ENCODE assay signal across 8 cellular contexts in the genomic region with DNA sequence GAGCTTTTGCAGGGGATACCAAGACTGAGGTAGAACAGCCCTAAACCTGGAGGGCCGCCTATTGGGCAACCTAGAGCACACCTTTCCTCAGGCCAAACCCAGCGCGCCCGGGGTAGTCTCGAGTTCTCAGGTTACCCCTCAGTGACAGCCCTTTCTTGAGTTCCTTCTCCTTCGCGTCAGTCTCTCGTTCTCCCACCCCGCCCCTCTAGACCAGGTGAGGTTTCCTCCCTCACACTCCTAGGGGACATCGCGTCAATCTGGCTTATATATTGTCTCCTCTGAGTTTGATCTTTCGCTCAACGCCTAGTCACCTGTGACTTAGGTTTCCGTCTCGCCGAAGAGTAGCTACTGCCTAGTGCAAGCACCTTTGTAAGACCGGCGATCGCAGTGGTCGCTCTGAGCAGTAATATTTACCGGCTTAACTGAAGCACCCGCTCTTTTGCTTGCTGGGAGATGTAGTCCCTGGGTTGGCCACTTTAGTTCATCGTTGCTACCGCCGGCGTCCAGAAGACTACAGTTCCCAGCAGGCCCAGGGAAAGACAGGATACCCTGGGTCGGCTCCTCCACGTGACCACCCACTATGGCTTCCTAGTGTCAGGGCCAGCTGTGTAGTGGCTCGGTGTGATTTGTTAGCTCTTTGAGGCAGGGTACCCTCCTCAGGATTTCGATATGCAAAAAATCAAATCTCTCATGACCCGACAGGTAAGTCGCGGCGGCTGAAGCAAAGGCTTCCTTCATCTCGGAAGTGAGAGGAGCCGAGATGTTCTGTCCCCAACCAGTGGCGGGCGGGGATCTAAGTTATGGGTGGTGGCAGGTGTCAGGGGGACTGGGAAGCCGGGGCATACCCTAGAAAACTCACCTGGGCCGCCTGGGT. TPM values are rescaled to one million over a fixed set of nuclear protein-coding genes. Genes with fewer than 3 reads are reported as not detected.
DNase-seq lines count a peak whose midpoint lies in the region; ATAC-seq and TF ChIP-seq lines count a peak whose summit lies in the region.

A gene with protein sequence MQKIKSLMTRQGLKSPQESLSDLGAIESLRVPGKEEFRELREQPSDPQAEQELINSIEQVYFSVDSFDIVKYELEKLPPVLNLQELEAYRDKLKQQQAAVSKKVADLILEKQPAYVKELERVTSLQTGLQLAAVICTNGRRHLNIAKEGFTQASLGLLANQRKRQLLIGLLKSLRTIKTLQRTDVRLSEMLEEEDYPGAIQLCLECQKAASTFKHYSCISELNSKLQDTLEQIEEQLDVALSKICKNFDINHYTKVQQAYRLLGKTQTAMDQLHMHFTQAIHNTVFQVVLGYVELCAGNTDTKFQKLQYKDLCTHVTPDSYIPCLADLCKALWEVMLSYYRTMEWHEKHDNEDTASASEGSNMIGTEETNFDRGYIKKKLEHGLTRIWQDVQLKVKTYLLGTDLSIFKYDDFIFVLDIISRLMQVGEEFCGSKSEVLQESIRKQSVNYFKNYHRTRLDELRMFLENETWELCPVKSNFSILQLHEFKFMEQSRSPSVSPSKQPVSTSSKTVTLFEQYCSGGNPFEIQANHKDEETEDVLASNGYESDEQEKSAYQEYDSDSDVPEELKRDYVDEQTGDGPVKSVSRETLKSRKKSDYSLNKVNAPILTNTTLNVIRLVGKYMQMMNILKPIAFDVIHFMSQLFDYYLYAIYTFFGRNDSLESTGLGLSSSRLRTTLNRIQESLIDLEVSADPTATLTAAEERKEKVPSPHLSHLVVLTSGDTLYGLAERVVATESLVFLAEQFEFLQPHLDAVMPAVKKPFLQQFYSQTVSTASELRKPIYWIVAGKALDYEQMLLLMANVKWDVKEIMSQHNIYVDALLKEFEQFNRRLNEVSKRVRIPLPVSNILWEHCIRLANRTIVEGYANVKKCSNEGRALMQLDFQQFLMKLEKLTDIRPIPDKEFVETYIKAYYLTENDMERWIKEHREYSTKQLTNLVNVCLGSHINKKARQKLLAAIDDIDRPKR (plus strand): TSS at position 568 of the 874 bp plus-strand sequence. CDS start 102 bp downstream, at position 670.

- peak within 1 kb of the TSS; percentile 85 to 96 (median 95) for H3K4me2 ChIP-seq in BLaER1 treated with 17β-estradiol and CSF1 and Interleukin-3, amounts not matched to agents 10 nM and 100 nM

- peaks cover 12 to 29% (median 21%) of the 10 kb centered on the region in 10 experiments for H3K4me1 ChIP-seq in BLaER1 treated with 17β-estradiol and CSF1 and Interleukin-3, amounts not matched to agents 10 nM and 100 nM
- peaks cover 0 to 33% of the 10 kb centered on the region in 2 donors for H3K4me1 ChIP-seq in left lung

- intact Hi-C loops in left lung (cut with DNase I), result no loop called here

- TF ChIP-seq CTCF in left lung (IDR thresholded peaks at IDR 0.05), result peak in 1 of 2 donors; percentile 17

- peaks cover 0 to 26% (median 3%) of the 10 kb centered on the region in 11 experiments; a peak in 7 of 22 replicates for H4K20me1 ChIP-seq in BLaER1 treated with 17β-estradiol and CSF1 and Interleukin-3, amounts not matched to agents 10 nM and 100 nM

- ATAC-seq in GM19372 (IDR thresholded peaks at IDR 0.05; ENCODE audit: low read depth, unreplicated experiment) (peak; percentile 97), HG03558 (IDR thresholded peaks at IDR 0.05; ENCODE audit: extremely low read depth, unreplicated experiment) (peak; percentile 100), left lung (peak; percentile 99)

- H3K36me3 ChIP-seq in BLaER1 treated with 17β-estradiol and CSF1 and Interleukin-3, amounts not matched to agents 10 nM and 100 nM, result no peaks in the 10 kb centered on the region
- H3K36me3 ChIP-seq in left lung, result no peaks in the 10 kb centered on the region

- H3K9me3 ChIP-seq in BLaER1 treated with 17β-estradiol and CSF1 and Interleukin-3, amounts not matched to agents 10 nM and 100 nM (replicated peaks in 1 of 11), result no peaks in the 10 kb centered on the region
- no peaks in the 10 kb centered on the region for H3K9me3 ChIP-seq in left lung

- peak; percentile 98 for DNase-seq in NCI-H748 treated with DMSO at 0.1 percent for 48 hours (lab: John Stamatoyannopoulos, UW)
- DNase-seq in activated CD4-positive, alpha-beta T cell treated with anti-CD3 and anti-CD28 coated beads, Interleukin-2, amount 50 U/mL, for 24 hours (ENCODE audit: low read depth in 1 of 2, low spot score in 1 of 2), result peak; percentile 68 to 93
- peak; percentile 98 for DNase-seq in dermis blood vessel endothelial cell
- peak; percentile 91 to 96 for DNase-seq in left lung
- DNase-seq in stimulated activated CD4-positive, alpha-beta T cell treated with anti-CD3 and anti-CD28 coated beads, Interleukin-2, amount 100 ng/mL, for 48 hours, result peak; percentile 77 to 78

- H3K4me3 ChIP-seq in BLaER1 treated with 17β-estradiol and CSF1 and Interleukin-3, amounts not matched to agents 10 nM and 100 nM, result peak within 1 kb of the TSS; percentile 73 to 97 (median 86)
- peak within 1 kb of the TSS; percentile 79 to 87 for H3K4me3 ChIP-seq in left lung

- peak within 1 kb of the TSS; percentile 37 to 73 (median 66); a peak in 20 of 22 replicates for H3K27ac ChIP-seq in BLaER1 treated with 17β-estradiol and CSF1 and Interleukin-3, amounts not matched to agents 10 nM and 100 nM
- peak within 1 kb of the TSS; percentile 76 to 79 for H3K27ac ChIP-seq in left lung

- H3K9ac ChIP-seq in BLaER1 treated with 17β-estradiol and CSF1 and Interleukin-3, amounts not matched to agents 10 nM and 100 nM, result peak within 1 kb of the TSS; percentile 68 to 83 (median 79)

- no peaks in the 10 kb centered on the region for H3K27me3 ChIP-seq in BLaER1 treated with 17β-estradiol and CSF1 and Interleukin-3, amounts not matched to agents 10 nM and 100 nM
- H3K27me3 ChIP-seq in left lung, result no peaks in the 10 kb centered on the region

RNA-seq across cellular contexts. Expression of the gene that starts here (rescaled TPM):
- total RNA-seq in dermis blood vessel endothelial cell (40.8 and 41.3 TPM in 2 replicates), left lung (10 to 100 TPM; 28.6 to 28.8 TPM)

Comparison
In these comparisons a context has a peak if more than half of its experiments do, and no peak if none do; other contexts are left out.
1. Peak in every context shown above with its lines: DNase-seq, ATAC-seq, H3K4me3 ChIP-seq and H3K27ac ChIP-seq.